In the genomic region with DNA sequence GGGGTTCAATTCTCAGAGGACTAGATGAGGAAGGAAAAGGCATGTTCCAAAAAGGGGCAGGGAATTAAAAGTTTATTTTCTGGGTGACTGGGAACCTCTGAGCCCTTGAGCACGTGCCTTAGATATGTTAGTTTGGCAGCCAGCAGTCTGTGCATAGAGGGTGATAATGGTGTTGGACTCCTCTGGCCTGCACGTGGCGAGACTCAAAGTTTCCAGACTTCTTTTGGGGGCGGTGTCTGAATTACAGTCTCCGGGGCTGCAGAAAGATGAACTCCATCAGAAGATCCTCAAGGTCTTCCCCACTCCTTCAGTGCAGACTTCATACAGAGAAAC, we compare ENCODE assay signal across 1 cellular context.
TF ChIP-seq lines count a peak whose summit lies in the region.

No MANE protein-coding gene starts in this region.

TF ChIP-seq in H1, 55 proteins besides CTCF, POLR2A, EP300 and RAD21 (continued from another document):
- TF ChIP-seq, protein P1, sequence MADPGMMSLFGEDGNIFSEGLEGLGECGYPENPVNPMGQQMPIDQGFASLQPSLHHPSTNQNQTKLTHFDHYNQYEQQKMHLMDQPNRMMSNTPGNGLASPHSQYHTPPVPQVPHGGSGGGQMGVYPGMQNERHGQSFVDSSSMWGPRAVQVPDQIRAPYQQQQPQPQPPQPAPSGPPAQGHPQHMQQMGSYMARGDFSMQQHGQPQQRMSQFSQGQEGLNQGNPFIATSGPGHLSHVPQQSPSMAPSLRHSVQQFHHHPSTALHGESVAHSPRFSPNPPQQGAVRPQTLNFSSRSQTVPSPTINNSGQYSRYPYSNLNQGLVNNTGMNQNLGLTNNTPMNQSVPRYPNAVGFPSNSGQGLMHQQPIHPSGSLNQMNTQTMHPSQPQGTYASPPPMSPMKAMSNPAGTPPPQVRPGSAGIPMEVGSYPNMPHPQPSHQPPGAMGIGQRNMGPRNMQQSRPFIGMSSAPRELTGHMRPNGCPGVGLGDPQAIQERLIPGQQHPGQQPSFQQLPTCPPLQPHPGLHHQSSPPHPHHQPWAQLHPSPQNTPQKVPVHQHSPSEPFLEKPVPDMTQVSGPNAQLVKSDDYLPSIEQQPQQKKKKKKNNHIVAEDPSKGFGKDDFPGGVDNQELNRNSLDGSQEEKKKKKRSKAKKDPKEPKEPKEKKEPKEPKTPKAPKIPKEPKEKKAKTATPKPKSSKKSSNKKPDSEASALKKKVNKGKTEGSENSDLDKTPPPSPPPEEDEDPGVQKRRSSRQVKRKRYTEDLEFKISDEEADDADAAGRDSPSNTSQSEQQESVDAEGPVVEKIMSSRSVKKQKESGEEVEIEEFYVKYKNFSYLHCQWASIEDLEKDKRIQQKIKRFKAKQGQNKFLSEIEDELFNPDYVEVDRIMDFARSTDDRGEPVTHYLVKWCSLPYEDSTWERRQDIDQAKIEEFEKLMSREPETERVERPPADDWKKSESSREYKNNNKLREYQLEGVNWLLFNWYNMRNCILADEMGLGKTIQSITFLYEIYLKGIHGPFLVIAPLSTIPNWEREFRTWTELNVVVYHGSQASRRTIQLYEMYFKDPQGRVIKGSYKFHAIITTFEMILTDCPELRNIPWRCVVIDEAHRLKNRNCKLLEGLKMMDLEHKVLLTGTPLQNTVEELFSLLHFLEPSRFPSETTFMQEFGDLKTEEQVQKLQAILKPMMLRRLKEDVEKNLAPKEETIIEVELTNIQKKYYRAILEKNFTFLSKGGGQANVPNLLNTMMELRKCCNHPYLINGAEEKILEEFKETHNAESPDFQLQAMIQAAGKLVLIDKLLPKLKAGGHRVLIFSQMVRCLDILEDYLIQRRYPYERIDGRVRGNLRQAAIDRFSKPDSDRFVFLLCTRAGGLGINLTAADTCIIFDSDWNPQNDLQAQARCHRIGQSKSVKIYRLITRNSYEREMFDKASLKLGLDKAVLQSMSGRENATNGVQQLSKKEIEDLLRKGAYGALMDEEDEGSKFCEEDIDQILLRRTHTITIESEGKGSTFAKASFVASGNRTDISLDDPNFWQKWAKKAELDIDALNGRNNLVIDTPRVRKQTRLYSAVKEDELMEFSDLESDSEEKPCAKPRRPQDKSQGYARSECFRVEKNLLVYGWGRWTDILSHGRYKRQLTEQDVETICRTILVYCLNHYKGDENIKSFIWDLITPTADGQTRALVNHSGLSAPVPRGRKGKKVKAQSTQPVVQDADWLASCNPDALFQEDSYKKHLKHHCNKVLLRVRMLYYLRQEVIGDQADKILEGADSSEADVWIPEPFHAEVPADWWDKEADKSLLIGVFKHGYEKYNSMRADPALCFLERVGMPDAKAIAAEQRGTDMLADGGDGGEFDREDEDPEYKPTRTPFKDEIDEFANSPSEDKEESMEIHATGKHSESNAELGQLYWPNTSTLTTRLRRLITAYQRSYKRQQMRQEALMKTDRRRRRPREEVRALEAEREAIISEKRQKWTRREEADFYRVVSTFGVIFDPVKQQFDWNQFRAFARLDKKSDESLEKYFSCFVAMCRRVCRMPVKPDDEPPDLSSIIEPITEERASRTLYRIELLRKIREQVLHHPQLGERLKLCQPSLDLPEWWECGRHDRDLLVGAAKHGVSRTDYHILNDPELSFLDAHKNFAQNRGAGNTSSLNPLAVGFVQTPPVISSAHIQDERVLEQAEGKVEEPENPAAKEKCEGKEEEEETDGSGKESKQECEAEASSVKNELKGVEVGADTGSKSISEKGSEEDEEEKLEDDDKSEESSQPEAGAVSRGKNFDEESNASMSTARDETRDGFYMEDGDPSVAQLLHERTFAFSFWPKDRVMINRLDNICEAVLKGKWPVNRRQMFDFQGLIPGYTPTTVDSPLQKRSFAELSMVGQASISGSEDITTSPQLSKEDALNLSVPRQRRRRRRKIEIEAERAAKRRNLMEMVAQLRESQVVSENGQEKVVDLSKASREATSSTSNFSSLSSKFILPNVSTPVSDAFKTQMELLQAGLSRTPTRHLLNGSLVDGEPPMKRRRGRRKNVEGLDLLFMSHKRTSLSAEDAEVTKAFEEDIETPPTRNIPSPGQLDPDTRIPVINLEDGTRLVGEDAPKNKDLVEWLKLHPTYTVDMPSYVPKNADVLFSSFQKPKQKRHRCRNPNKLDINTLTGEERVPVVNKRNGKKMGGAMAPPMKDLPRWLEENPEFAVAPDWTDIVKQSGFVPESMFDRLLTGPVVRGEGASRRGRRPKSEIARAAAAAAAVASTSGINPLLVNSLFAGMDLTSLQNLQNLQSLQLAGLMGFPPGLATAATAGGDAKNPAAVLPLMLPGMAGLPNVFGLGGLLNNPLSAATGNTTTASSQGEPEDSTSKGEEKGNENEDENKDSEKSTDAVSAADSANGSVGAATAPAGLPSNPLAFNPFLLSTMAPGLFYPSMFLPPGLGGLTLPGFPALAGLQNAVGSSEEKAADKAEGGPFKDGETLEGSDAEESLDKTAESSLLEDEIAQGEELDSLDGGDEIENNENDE (IDR thresholded peaks at IDR 0.05; ENCODE audit: insufficient replicate concordance, low read length), result no peak
- TF ChIP-seq, protein P2, sequence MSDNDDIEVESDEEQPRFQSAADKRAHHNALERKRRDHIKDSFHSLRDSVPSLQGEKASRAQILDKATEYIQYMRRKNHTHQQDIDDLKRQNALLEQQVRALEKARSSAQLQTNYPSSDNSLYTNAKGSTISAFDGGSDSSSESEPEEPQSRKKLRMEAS (IDR thresholded peaks at IDR 0.05), result peak; percentile 38; the same call in 1 of the 2 replicates
